23 cellular contexts compared by ENCODE assay signal in genomic region chr10:107418411-107418810, GRCh38.
DNase-seq lines count a peak whose midpoint lies in the region; ATAC-seq and TF ChIP-seq lines count a peak whose summit lies in the region.
"Had no signal": no experiment of that assay in that cellular context is flagged by ENCODE, and none has a peak within 500 bp of the region (broad histone marks: within the 10 kb centered on the region; RNA-seq: fewer than 3 reads in every experiment).

No MANE protein-coding gene starts in this region.

- H3K9me3 Mint-ChIP-seq in activated B cell treated with CpG ODN at 0.5 μM for 24 hours: no peaks in the 10 kb centered on the region
- H3K9me3 Mint-ChIP-seq: dendritic cell treated with granulocyte-macrophage colony-stimulating factor and Interleukin-4, amounts not matched to agents 40 ng/mL and 50 ng/mL, for 4 days; stimulated activated naive B cell treated with anti-CD40 and anti-IgM and Interleukin-4, amounts not matched to agents 10 μg/mL and 1 μg/mL and 100 μg/mL, for 72 hours had no signal

- H3K27ac ChIP-seq in heart right ventricle: no peak overlapping the region
- H3K27ac ChIP-seq: esophagus muscularis mucosa, Peyer's patch, upper lobe of right lung, WERI-Rb-1 had no signal

- H3K4me3 Mint-ChIP-seq in activated B cell treated with CpG ODN at 0.5 μM for 24 hours: no peak overlapping the region
- H3K4me3 Mint-ChIP-seq: dendritic cell treated with granulocyte-macrophage colony-stimulating factor and Interleukin-4, amounts not matched to agents 40 ng/mL and 50 ng/mL, for 4 days had no signal

- ATAC-seq in GM18508 (IDR thresholded peaks at IDR 0.05; ENCODE audit: insufficient read depth, unreplicated experiment) (peak; percentile 49), GM21381 (IDR thresholded peaks at IDR 0.05; ENCODE audit: unreplicated experiment) (peak; percentile 47), HG03378 (IDR thresholded peaks at IDR 0.05; ENCODE audit: unreplicated experiment) (peak; percentile 49), activated B cell treated with CpG ODN at 0.5 μM for 24 hours (ENCODE audit: low read depth) (no peak), GM19455 (IDR thresholded peaks at IDR 0.05; ENCODE audit: unreplicated experiment) (no peak), heart right ventricle (no peak), GM21528 (IDR thresholded peaks at IDR 0.05; ENCODE audit: low FRiP score, unreplicated experiment) (no peak)
- ATAC-seq: K562; stimulated activated naive B cell treated with anti-CD40 and anti-IgM and Interleukin-4, amounts not matched to agents 10 μg/mL and 1 μg/mL and 100 μg/mL, for 72 hours; upper lobe of right lung had no signal

- TF ChIP-seq CTCF in activated B cell treated with CpG ODN at 0.5 μM for 24 hours (IDR thresholded peaks at IDR 0.05) (no peak), heart right ventricle (IDR thresholded peaks at IDR 0.05) (no peak)

- peaks cover 16% of the 10 kb centered on the region for H3K4me1 Mint-ChIP-seq in activated B cell treated with CpG ODN at 0.5 μM for 24 hours

- H3K27ac Mint-ChIP-seq in activated B cell treated with CpG ODN at 0.5 μM for 24 hours: peak overlapping the region; percentile 56
- H3K27ac Mint-ChIP-seq: dendritic cell treated with granulocyte-macrophage colony-stimulating factor and Interleukin-4, amounts not matched to agents 40 ng/mL and 50 ng/mL, for 4 days; stimulated activated naive B cell treated with anti-CD40 and anti-IgM and Interleukin-4, amounts not matched to agents 10 μg/mL and 1 μg/mL and 100 μg/mL, for 72 hours had no signal

- H3K36me3 Mint-ChIP-seq in activated B cell treated with CpG ODN at 0.5 μM for 24 hours (ENCODE audit: low read depth): no peaks in the 10 kb centered on the region
- H3K36me3 Mint-ChIP-seq: stimulated activated naive B cell treated with anti-CD40 and anti-IgM and Interleukin-4, amounts not matched to agents 10 μg/mL and 1 μg/mL and 100 μg/mL, for 72 hours had no signal

- 73 to 85% methylated on average over 4 of the region's 4 CpGs for WGBS in heart right ventricle, 2 donors

- CTCF ChIA-PET in activated B cell treated with CpG ODN at 0.5 μM for 24 hours (lab: Charles Lee): no interaction called here

- H3K4me1 ChIP-seq in heart right ventricle: no peaks in the 10 kb centered on the region
- H3K4me1 ChIP-seq: esophagus muscularis mucosa, Peyer's patch, upper lobe of right lung had no signal

- H3K36me3 ChIP-seq in heart right ventricle: no peaks in the 10 kb centered on the region
- H3K36me3 ChIP-seq: esophagus muscularis mucosa, Peyer's patch, upper lobe of right lung, WERI-Rb-1 had no signal

- DNase-seq in activated B cell treated with CpG ODN at 0.5 μM for 24 hours: no peak
- DNase-seq in heart right ventricle: no peak
- DNase-seq in activated T-cell treated with anti-CD3 and anti-CD28 coated beads, Interleukin-2, amount 50 U/mL, for 1 hour: no peak
- DNase-seq: activated gamma-delta T cell treated with Interleukin-2 at 50 U/mL for 16 hours; Calu3; GDM1; head of caudate nucleus; kidney; NCI-H1417 treated with DMSO at 0.1 percent for 48 hours; NCI-H510A treated with DMSO at 0.1 percent for 48 hours; Peyer's patch; stimulated activated naive B cell treated with anti-CD40 and anti-IgM and Interleukin-4, amounts not matched to agents 10 μg/mL and 1 μg/mL and 100 μg/mL, for 72 hours; SW 1271; upper lobe of right lung; WERI-Rb-1 had no signal

- POLR2A ChIA-PET in activated B cell treated with CpG ODN at 0.5 μM for 24 hours (lab: Charles Lee): interaction anchor here (0.5 kb wide), 1 partner anchor 15 kb away, joined by 7 read pairs; no protein-coding TSS in a partner anchor

- H3K27me3 Mint-ChIP-seq in activated B cell treated with CpG ODN at 0.5 μM for 24 hours: no peaks in the 10 kb centered on the region
- H3K27me3 Mint-ChIP-seq: dendritic cell treated with granulocyte-macrophage colony-stimulating factor and Interleukin-4, amounts not matched to agents 40 ng/mL and 50 ng/mL, for 4 days; stimulated activated naive B cell treated with anti-CD40 and anti-IgM and Interleukin-4, amounts not matched to agents 10 μg/mL and 1 μg/mL and 100 μg/mL, for 72 hours had no signal

- H3K4me3 ChIP-seq in heart right ventricle: no peak overlapping the region
- H3K4me3 ChIP-seq: esophagus muscularis mucosa, K562, Peyer's patch, upper lobe of right lung had no signal

- H3K9me3 ChIP-seq in heart right ventricle: no peaks in the 10 kb centered on the region
- H3K9me3 ChIP-seq: esophagus muscularis mucosa, Peyer's patch, upper lobe of right lung had no signal

- H3K27me3 ChIP-seq in heart right ventricle: no peaks in the 10 kb centered on the region
- H3K27me3 ChIP-seq: esophagus muscularis mucosa, Peyer's patch, upper lobe of right lung had no signal

- intact Hi-C loops in activated B cell treated with CpG ODN at 0.5 μM for 24 hours (cut with micrococcal nuclease): loop anchor here (5.0 to 10.0 kb wide), 2 partner anchors 59 to 266 kb away; no protein-coding TSS in a partner anchor
- intact Hi-C loops in heart right ventricle (cut with DNase I): loop anchor here in 1 of 10 donors (10.0 kb wide), 1 partner anchor 396 kb away; no protein-coding TSS in a partner anchor

Comparison
In these comparisons a context has a peak if more than half of its experiments do, and no peak if none do; other contexts are left out.
1. ATAC-seq: peak in GM18508 (single experiment), GM21381 (single experiment) and HG03378 (single experiment); none in activated B cell treated with CpG ODN at 0.5 μM for 24 hours (single experiment), GM19455 (single experiment), heart right ventricle (0 of 8) and GM21528 (single experiment).